11 cellular contexts compared by ENCODE assay signal in the genomic region with DNA sequence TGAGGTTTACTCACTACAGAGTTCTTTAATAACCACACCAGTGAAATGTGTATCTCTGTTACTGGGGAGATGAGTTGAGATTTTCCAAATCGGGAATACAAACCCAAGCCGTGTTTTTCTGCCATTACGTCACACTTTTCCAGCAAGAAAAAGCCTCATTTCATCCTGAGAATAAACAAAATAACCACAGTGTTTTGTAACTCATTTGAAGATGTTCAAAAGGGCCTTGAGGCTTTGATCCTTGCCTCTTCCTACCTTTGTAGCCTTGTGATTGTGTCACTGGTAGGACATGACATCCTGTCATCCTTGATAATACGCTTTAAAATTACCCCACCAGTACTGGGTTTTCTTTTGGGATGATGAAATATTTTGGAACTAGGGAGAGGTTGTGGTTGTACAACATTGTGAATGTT. TPM values are rescaled to one million over a fixed set of nuclear protein-coding genes. Genes with fewer than 3 reads are reported as not detected.
DNase-seq lines count a peak whose midpoint lies in the region; ATAC-seq and TF ChIP-seq lines count a peak whose summit lies in the region.
"Had no signal": no experiment of that assay in that cellular context is flagged by ENCODE, and none has a peak within 500 bp of the region (broad histone marks: within the 10 kb centered on the region; RNA-seq: fewer than 3 reads in every experiment).

No MANE protein-coding gene starts in this region.

- H3K4me1 ChIP-seq in ACC112 (ENCODE audit: control insufficient read depth, insufficient read depth, low read length, unreplicated experiment): peaks cover 11% of the 10 kb centered on the region
- H3K4me1 ChIP-seq: Peyer's patch had no signal

- intact Hi-C loops in left ventricle myocardium superior (cut with micrococcal nuclease): no loop called here

- H3K36me3 ChIP-seq in ACC112 (ENCODE audit: insufficient read depth, low read length): no peaks in the 10 kb centered on the region; the same call in 1 of the 2 replicates
- H3K36me3 ChIP-seq: Peyer's patch had no signal

- peak overlapping the region; percentile 72 for H3K27ac Mint-ChIP-seq in HFFc6
- H3K27ac Mint-ChIP-seq in nephron progenitor cell: peak overlapping the region; percentile 32

- H3K79me2 ChIP-seq in ACC112 (ENCODE audit: control insufficient read depth, insufficient read depth, low read length, unreplicated experiment): peaks cover 42% of the 10 kb centered on the region

- H2AFZ ChIP-seq in ACC112 (ENCODE audit: low read length, unreplicated experiment): no peak overlapping the region

- H3K36me3 Mint-ChIP-seq in HFFc6 (ENCODE audit: low read depth): peaks cover 16% of the 10 kb centered on the region
- peaks cover 29% of the 10 kb centered on the region for H3K36me3 Mint-ChIP-seq in nephron progenitor cell (ENCODE audit: low read depth)

- peak overlapping the region; percentile 41; the same call in 1 of the 2 replicates for H3K27ac ChIP-seq in ACC112 (ENCODE audit: low read depth, low read length)
- H3K27ac ChIP-seq: lower lobe of right lung had no signal

- H3K9me3 Mint-ChIP-seq in HFFc6 (no peaks in the 10 kb centered on the region; the same call in 1 of the 2 replicates), nephron progenitor cell (no peaks in the 10 kb centered on the region)

- peaks cover 3% of the 10 kb centered on the region; the same call in 1 of the 2 replicates for H3K27me3 Mint-ChIP-seq in HFFc6 (ENCODE audit: insufficient read depth)
- no peaks in the 10 kb centered on the region for H3K27me3 Mint-ChIP-seq in nephron progenitor cell (ENCODE audit: low read depth, poor library complexity)

- TF ChIP-seq CTCF in HFFc6 (IDR thresholded peaks at IDR 0.05) (no peak), choroid plexus epithelial cell (conservative IDR thresholded peaks at IDR 0.05; ENCODE audit: low read depth, low read length) (no peak), nephron progenitor cell (IDR thresholded peaks at IDR 0.05) (no peak)

- H3K4me1 Mint-ChIP-seq in HFFc6 (ENCODE audit: low read depth) (peaks cover 12% of the 10 kb centered on the region), nephron progenitor cell (peaks cover 59% of the 10 kb centered on the region)

- no peak for ATAC-seq in GM19324 (IDR thresholded peaks at IDR 0.05; ENCODE audit: low FRiP score, unreplicated experiment)
- ATAC-seq in HG03442 (IDR thresholded peaks at IDR 0.05; ENCODE audit: unreplicated experiment): no peak
- no peak for ATAC-seq in left ventricle myocardium superior
- ATAC-seq: lower lobe of right lung had no signal

- peak overlapping the region; percentile 63 for H3K4me3 Mint-ChIP-seq in HFFc6
- peak overlapping the region; percentile 93 for H3K4me3 Mint-ChIP-seq in nephron progenitor cell

- DNase-seq in HFFc6: no peak
- DNase-seq in choroid plexus epithelial cell (ENCODE audit: low read depth): peak; percentile 51
- no peak for DNase-seq in nephron progenitor cell
- no peak for DNase-seq in NCI-H2081 treated with DMSO at 0.1 percent for 48 hours (lab: John Stamatoyannopoulos, UW)
- DNase-seq in left ventricle myocardium superior: no peak
- DNase-seq: lower lobe of right lung, spleen had no signal

- peak overlapping the region; percentile 17; the same call in 1 of the 2 replicates for H3K4me3 ChIP-seq in ACC112 (ENCODE audit: low read depth, low read length)
- no peak overlapping the region for H3K4me3 ChIP-seq in choroid plexus epithelial cell (ENCODE audit: low read depth, low read length)
- H3K4me3 ChIP-seq: lower lobe of right lung, Peyer's patch, spleen had no signal

- H3K27me3 ChIP-seq in ACC112 (ENCODE audit: insufficient read depth, low read length): no peaks in the 10 kb centered on the region
- H3K27me3 ChIP-seq: Peyer's patch, spleen had no signal

RNA-seq across cellular contexts. Expression of a gene that starts 2.9 kb away (rescaled TPM):
- total RNA-seq in HFFc6 (2021; fragmentation: NEBNext Ultra II Directional; extraction: Animal tissue kit (Norgen Biotek cat#: 25700)): 10 to 100 TPM; 55.2 to 68.7 (median 62.8) TPM
- 31.4 TPM for total RNA-seq in left ventricle myocardium superior

RNA-seq across cellular contexts. Expression of a gene that starts 17.2 kb away (rescaled TPM):
- 100 to 1,000 TPM; 106 to 128 (median 114) TPM for total RNA-seq in HFFc6 (2021; fragmentation: NEBNext Ultra II Directional; extraction: Animal tissue kit (Norgen Biotek cat#: 25700))
- total RNA-seq in left ventricle myocardium superior: 155 TPM

RNA-seq across cellular contexts. Expression of a gene that starts 42.1 kb away (rescaled TPM):
- total RNA-seq in HFFc6 (2021; fragmentation: NEBNext Ultra II Directional; extraction: Animal tissue kit (Norgen Biotek cat#: 25700)): 100 to 1,000 TPM; 268 to 291 (median 282) TPM
- 100 TPM for total RNA-seq in left ventricle myocardium superior
